In the genomic region with DNA sequence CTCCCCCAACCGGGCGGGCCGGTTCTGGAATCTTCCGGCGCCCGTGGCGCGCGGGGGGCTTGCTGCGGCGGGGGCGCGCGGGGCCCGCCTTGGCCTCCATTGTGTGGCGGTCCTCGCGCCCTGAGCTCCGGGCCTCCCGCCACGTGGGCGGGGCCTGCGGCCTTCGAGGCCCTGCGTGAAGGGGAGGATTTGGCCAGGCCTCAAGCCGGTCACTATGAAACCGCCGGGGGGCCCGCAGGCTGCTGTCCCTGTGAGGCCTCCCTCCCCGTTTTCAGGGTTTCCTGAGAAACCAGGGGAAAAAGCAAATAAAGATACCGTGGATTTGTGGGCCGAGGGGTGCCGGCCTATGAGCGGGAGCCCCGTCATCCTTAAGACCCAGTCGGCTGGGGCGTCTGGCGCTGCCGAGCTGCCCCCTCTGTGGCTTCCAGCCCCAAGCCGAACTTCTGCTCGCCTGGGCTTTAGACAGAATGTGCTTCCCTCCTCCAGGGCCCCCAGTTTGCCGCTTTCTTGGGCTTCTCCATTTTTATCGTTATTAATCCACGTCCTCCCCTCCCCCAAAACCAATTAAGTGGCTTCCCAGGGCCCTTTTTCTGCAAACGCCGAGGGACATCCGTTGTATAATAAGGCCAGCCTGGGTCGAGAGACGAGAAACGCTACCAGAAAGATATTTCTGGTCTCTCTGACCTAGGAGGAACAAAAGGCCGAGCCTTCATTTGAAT, we compare ENCODE assay signal across 8 cellular contexts. TPM values are rescaled to one million over a fixed set of nuclear protein-coding genes. Genes with fewer than 3 reads are reported as not detected.
DNase-seq lines count a peak whose midpoint lies in the region; ATAC-seq and TF ChIP-seq lines count a peak whose summit lies in the region.

No MANE protein-coding gene starts in this region.

- intact Hi-C loops in left lung (cut with DNase I), result no loop called here

- H3K9me3 Mint-ChIP-seq in CD8-positive, alpha-beta memory T cell, result no peaks in the 10 kb centered on the region
- H3K9me3 Mint-ChIP-seq in IgD-negative memory B cell, result no peaks in the 10 kb centered on the region

- ATAC-seq in GM21390 (IDR thresholded peaks at IDR 0.05; ENCODE audit: unreplicated experiment), result peak; percentile 31
- ATAC-seq in left lung, result peak; percentile 60

- peaks cover 56% of the 10 kb centered on the region for H3K4me1 ChIP-seq in CD8-positive, alpha-beta memory T cell (ENCODE audit: insufficient read depth, low read length)
- H3K4me1 ChIP-seq in left lung, result peaks cover 33 to 64% of the 10 kb centered on the region in 2 donors

- peaks cover 14% of the 10 kb centered on the region for H3K36me3 ChIP-seq in CD8-positive, alpha-beta memory T cell (ENCODE audit: insufficient read depth, low read length)
- peaks cover 0 to 41% of the 10 kb centered on the region in 2 donors for H3K36me3 ChIP-seq in left lung

- peak overlapping the region; percentile 100 for H3K4me3 ChIP-seq in CD8-positive, alpha-beta memory T cell (ENCODE audit: low read length)
- peak overlapping the region; percentile 77 to 99 for H3K4me3 ChIP-seq in left lung

- POLR2A ChIA-PET in CD8-positive, alpha-beta memory T cell (lab: Charles Lee), result interaction anchor here (0.5 to 0.6 kb wide), 3 partner anchors 9 to 1671 kb away, joined by 3 to 5 read pairs (median 4); no protein-coding TSS in a partner anchor

- peak overlapping the region; percentile 91 to 100 (median 97) for H3K4me3 Mint-ChIP-seq in CD8-positive, alpha-beta memory T cell
- peak overlapping the region; percentile 94 to 99 (median 98) for H3K4me3 Mint-ChIP-seq in IgD-negative memory B cell

- peaks cover 0 to 2% of the 10 kb centered on the region in 2 donors for H3K27me3 Mint-ChIP-seq in CD8-positive, alpha-beta memory T cell
- H3K27me3 Mint-ChIP-seq in IgD-negative memory B cell, result no peaks in the 10 kb centered on the region

- no peaks in the 10 kb centered on the region for H3K9me3 ChIP-seq in CD8-positive, alpha-beta memory T cell (ENCODE audit: low read length)
- H3K9me3 ChIP-seq in left lung, result no peaks in the 10 kb centered on the region

- peak in 1 of 2 donors; percentile 9 for TF ChIP-seq CTCF in left lung (IDR thresholded peaks at IDR 0.05)

- H3K36me3 Mint-ChIP-seq in CD8-positive, alpha-beta memory T cell, result peaks cover 0 to 55% (median 5%) of the 10 kb centered on the region in 3 donors
- peaks cover 8% of the 10 kb centered on the region for H3K36me3 Mint-ChIP-seq in IgD-negative memory B cell

- H3K27ac Mint-ChIP-seq in CD8-positive, alpha-beta memory T cell, result peak overlapping the region; percentile 97 to 100 (median 99)
- H3K27ac Mint-ChIP-seq in IgD-negative memory B cell, result peak overlapping the region; percentile 98 to 100 (median 99)

- H3K27me3 ChIP-seq in CD8-positive, alpha-beta memory T cell (ENCODE audit: insufficient read depth, low read length, poor library complexity, severe bottlenecking), result no peaks in the 10 kb centered on the region
- H3K27me3 ChIP-seq in left lung, result no peaks in the 10 kb centered on the region

- CTCF ChIA-PET in CD8-positive, alpha-beta memory T cell (lab: Charles Lee), result interaction anchor here (0.9 kb wide), 1 partner anchor 23 kb away, joined by 3 read pairs; no protein-coding TSS in a partner anchor

- peak overlapping the region; percentile 99 for H3K27ac ChIP-seq in CD8-positive, alpha-beta memory T cell (ENCODE audit: low read depth, low read length)
- peak overlapping the region; percentile 98 for H3K27ac ChIP-seq in left lung

- peaks cover 63 to 68% (median 65%) of the 10 kb centered on the region in 3 donors for H3K4me1 Mint-ChIP-seq in CD8-positive, alpha-beta memory T cell
- peaks cover 33 to 62% (median 48%) of the 10 kb centered on the region in 3 donors for H3K4me1 Mint-ChIP-seq in IgD-negative memory B cell

- DNase-seq in CD8-positive, alpha-beta memory T cell, result peak in 4 of 5 donors; percentile 30 to 65 (median 44)
- DNase-seq in UCSD-AML1 (lab: John Stamatoyannopoulos, UW; ENCODE audit: unreplicated experiment) (peak; percentile 61), dedifferentiated amniotic fluid mesenchymal stem cell (ENCODE audit: extremely low spot score) (peak; percentile 27), left lung (peak; percentile 56 to 89), SHP77 treated with DMSO at 0.1 percent for 48 hours (lab: John Stamatoyannopoulos, UW) (no peak)
- DNase-seq in stimulated activated CD4-positive, alpha-beta T cell treated with anti-CD3 and anti-CD28 coated beads, Interleukin-2, amount 100 ng/mL, for 48 hours, result peak; percentile 8 to 24

RNA-seq across cellular contexts. Expression of a gene that starts 0.6 kb away (rescaled TPM):
- total RNA-seq in CD8-positive, alpha-beta memory T cell, result 100 to 1,000 TPM; 312 to 327 TPM
- polyA plus RNA-seq in CD8-positive, alpha-beta memory T cell, result 219 TPM
- 211 TPM for polyA plus RNA-seq in IgD-negative memory B cell
- total RNA-seq in left lung, result 100 to 1,000 TPM; 125 to 189 TPM

RNA-seq across cellular contexts. Expression of a gene that starts 0.9 kb away (rescaled TPM):
- 10 to 100 TPM; 37.9 to 41.0 TPM for total RNA-seq in CD8-positive, alpha-beta memory T cell
- 10.4 TPM for polyA plus RNA-seq in CD8-positive, alpha-beta memory T cell
- polyA plus RNA-seq in IgD-negative memory B cell, result 9.7 TPM
- 10 to 100 TPM; 24.1 to 34.7 TPM for total RNA-seq in left lung

RNA-seq across cellular contexts. Expression of a gene that starts 37.8 kb away (rescaled TPM):
- total RNA-seq in CD8-positive, alpha-beta memory T cell, result under 1 TPM; 0.61 to 0.71 TPM
- 0.58 TPM for polyA plus RNA-seq in CD8-positive, alpha-beta memory T cell
- 0.46 TPM for polyA plus RNA-seq in IgD-negative memory B cell
- total RNA-seq in left lung, result 10 to 100 TPM; 30.6 to 32.6 TPM

RNA-seq across cellular contexts. Expression of a gene that starts 46.8 kb away (rescaled TPM):
- total RNA-seq in CD8-positive, alpha-beta memory T cell, result not detected
- not detected for polyA plus RNA-seq in CD8-positive, alpha-beta memory T cell
- polyA plus RNA-seq in IgD-negative memory B cell, result not detected
- total RNA-seq in left lung, result 1 to 10 TPM in 1 of 2 donors, under 1 TPM in 1; 0.96 to 1.8 TPM

Comparison
In these comparisons a context has a peak if more than half of its experiments do, and no peak if none do; other contexts are left out.
1. RNA of a gene that starts 37.8 kb away (total RNA-seq): 30.6 to 32.6 TPM in left lung; 0.61 to 0.71 TPM in CD8-positive, alpha-beta memory T cell; every median in the first group is over 10 times any median in the second.